Comparison of ENCODE assay signal across 18 cellular contexts in genomic region chr3:114011059-114011797, GRCh38. TPM values are rescaled to one million over a fixed set of nuclear protein-coding genes. Genes with fewer than 3 reads are reported as not detected.
DNase-seq lines count a peak whose midpoint lies in the region; ATAC-seq and FAIRE-seq lines count a peak whose summit lies in the region.
"Had no signal": no experiment of that assay in that cellular context is flagged by ENCODE, and none has a peak within 500 bp of the region (broad histone marks: within the 10 kb centered on the region; RNA-seq: fewer than 3 reads in every experiment).

No MANE protein-coding gene starts in this region.

- ATAC-seq in GM21526 (IDR thresholded peaks at IDR 0.05; ENCODE audit: low FRiP score, unreplicated experiment) (peak; percentile 79), HG03095 (IDR thresholded peaks at IDR 0.05; ENCODE audit: unreplicated experiment) (peak; percentile 63), T-helper 17 cell (peak; percentile 35)
- ATAC-seq: activated T-helper 17 cell treated with anti-CD3 and anti-CD28 coated beads, Interleukin-2, amount 50 U/mL, for 72 hours; natural killer cell had no signal

- no peak for DNase-seq in GM18507 (ENCODE audit: extremely low spot score, insufficient read length, low read depth)
- DNase-seq in T-helper 17 cell: no peak
- no peak for DNase-seq in retina
- no peak for DNase-seq in GM19240 (ENCODE audit: insufficient read length, low spot score)
- no peak for DNase-seq in DMS79 (lab: John Stamatoyannopoulos, UW)
- DNase-seq in foreskin melanocyte: no peak
- DNase-seq: dorsolateral prefrontal cortex; left ventricle myocardium inferior; natural killer cell; NCI-H1436 treated with DMSO at 0.1 percent for 48 hours; NCI-H510A; stimulated activated CD4-positive, alpha-beta T cell treated with anti-CD3 and anti-CD28 coated beads, Interleukin-1b, Interleukin-23, amount 100 ng/mL, for 48 hours; T-helper 9 cell had no signal

- H3K4me3 Mint-ChIP-seq in T-helper 17 cell: no peak overlapping the region
- H3K4me3 Mint-ChIP-seq: activated T-helper 17 cell treated with anti-CD3 and anti-CD28 coated beads, Interleukin-2, amount 50 U/mL, for 72 hours; natural killer cell had no signal

- H3K4me1 Mint-ChIP-seq in T-helper 17 cell: no peaks in the 10 kb centered on the region
- H3K4me1 Mint-ChIP-seq: activated T-helper 17 cell treated with anti-CD3 and anti-CD28 coated beads, Interleukin-2, amount 50 U/mL, for 72 hours; natural killer cell had no signal

- no peaks in the 10 kb centered on the region for H3K27me3 Mint-ChIP-seq in T-helper 17 cell
- H3K27me3 Mint-ChIP-seq: activated T-helper 17 cell treated with anti-CD3 and anti-CD28 coated beads, Interleukin-2, amount 50 U/mL, for 72 hours had no signal

- H3K36me3 Mint-ChIP-seq in T-helper 17 cell (ENCODE audit: low read depth): peaks cover 4% of the 10 kb centered on the region
- H3K36me3 Mint-ChIP-seq: natural killer cell had no signal

- no peak overlapping the region for H3K27ac Mint-ChIP-seq in T-helper 17 cell
- H3K27ac Mint-ChIP-seq: activated T-helper 17 cell treated with anti-CD3 and anti-CD28 coated beads, Interleukin-2, amount 50 U/mL, for 72 hours; natural killer cell had no signal

- peak; percentile 66 for FAIRE-seq in GM18507 (lab: Jason Lieb, UNC)
- FAIRE-seq: astrocyte had no signal

- no peaks in the 10 kb centered on the region for H3K9me3 ChIP-seq in T-helper 17 cell (ENCODE audit: control insufficient read depth, low read length, poor library complexity, severe bottlenecking)
- H3K9me3 ChIP-seq: left ventricle myocardium inferior, vagina had no signal

RNA-seq across cellular contexts. Expression of gene CCDC191, which starts 45.1 kb away (rescaled TPM):
- 1 to 10 TPM; 6.4 to 6.8 TPM for total RNA-seq in T-helper 17 cell

RNA-seq across cellular contexts. Expression of gene QTRT2, which starts 45.3 kb away (rescaled TPM):
- 10 to 100 TPM; 42.1 to 43.4 TPM for total RNA-seq in T-helper 17 cell
